In the genomic region with DNA sequence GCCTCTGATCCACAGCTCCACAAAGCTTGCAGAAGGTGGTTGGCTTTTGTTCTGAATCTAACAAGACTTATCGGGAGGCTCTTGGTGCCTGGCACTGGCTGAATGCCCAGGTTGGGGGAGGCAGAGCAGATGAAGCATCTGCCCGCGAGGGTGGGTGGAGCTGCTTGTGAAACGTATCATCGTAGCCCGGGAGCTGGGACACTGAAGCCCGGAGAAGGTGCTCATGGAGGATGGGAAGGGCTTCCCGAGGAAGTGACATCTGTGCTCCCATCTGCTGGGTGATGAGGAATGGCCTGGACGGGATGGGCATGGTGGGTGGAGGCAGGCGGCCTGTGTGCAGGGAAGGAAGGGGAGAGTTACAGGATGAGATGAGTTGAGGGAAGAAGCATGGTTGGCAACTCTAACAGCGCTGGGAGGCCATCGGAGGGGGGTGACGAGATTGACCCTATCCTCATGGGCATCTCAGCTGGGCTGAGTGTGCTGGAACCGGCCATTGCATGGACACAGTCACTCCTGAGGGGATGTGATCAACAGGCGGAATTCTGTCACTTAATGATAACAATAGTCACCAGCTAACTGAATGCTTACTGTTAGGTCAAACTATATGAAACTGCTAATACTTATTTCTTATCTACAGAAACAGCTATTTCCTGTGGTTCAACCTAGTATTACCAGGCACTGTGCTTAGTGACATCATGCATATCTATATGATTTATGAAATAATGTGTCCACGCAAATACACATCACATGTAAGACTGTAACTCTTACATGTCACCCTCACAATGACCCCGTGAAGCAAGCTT, we compare ENCODE assay signal across 8 cellular contexts.
A peak's percentile ranks its signal among the peaks of the same experiment; 100 is the strongest.
DNase-seq lines count a peak whose midpoint lies in the region; ATAC-seq and TF ChIP-seq lines count a peak whose summit lies in the region.

No MANE protein-coding gene starts in this region.

- TF ChIP-seq CTCF in fibroblast of pulmonary artery (IDR thresholded peaks at IDR 0.05; ENCODE audit: low read length, missing control alignments): no peak

- no peak overlapping the region for H3K4me3 ChIP-seq in fibroblast of pulmonary artery (replicated peaks; ENCODE audit: low read depth, low read length)

- peak; percentile 78 for DNase-seq in DMS79 (lab: John Stamatoyannopoulos, UW)
- peak; percentile 98 for DNase-seq in NCI-H510A treated with DMSO at 0.1 percent for 48 hours (lab: John Stamatoyannopoulos, UW)
- peak; percentile 48 for DNase-seq in fibroblast of pulmonary artery (ENCODE audit: low read depth)
- peak; percentile 75 for DNase-seq in occipital lobe (lab: John Stamatoyannopoulos, UW)
- DNase-seq in retina: no peak
- DNase-seq in NOMO-1 (lab: John Stamatoyannopoulos, UW; ENCODE audit: unreplicated experiment in 2 of 2): no peak

- no peak for ATAC-seq in HG03378 (IDR thresholded peaks at IDR 0.05; ENCODE audit: unreplicated experiment)
- ATAC-seq in GM18870 (IDR thresholded peaks at IDR 0.05; ENCODE audit: unreplicated experiment): no peak

Comparison
In these comparisons a context has a peak if more than half of its experiments do, and no peak if none do; other contexts are left out.
1. DNase-seq: peak in DMS79 (single experiment), NCI-H510A treated with DMSO at 0.1 percent for 48 hours (single experiment), fibroblast of pulmonary artery (single experiment) and occipital lobe (single experiment); none in retina (single experiment) and NOMO-1 (0 of 2).